In genomic region chr11:92227233-92227593, GRCh38 we compare ENCODE assay signal across 11 cellular contexts. TPM values are rescaled to one million over a fixed set of nuclear protein-coding genes. Genes with fewer than 3 reads are reported as not detected.
A peak's percentile ranks its signal among the peaks of the same experiment; 100 is the strongest.
DNase-seq lines count a peak whose midpoint lies in the region; ATAC-seq and TF ChIP-seq lines count a peak whose summit lies in the region.
"Had no signal": no experiment of that assay in that cellular context is flagged by ENCODE, and none has a peak within 500 bp of the region (broad histone marks: within the 10 kb centered on the region; RNA-seq: fewer than 3 reads in every experiment).

No MANE protein-coding gene starts in this region.

- no peaks in the 10 kb centered on the region for H3K9me2 ChIP-seq in PC-9 (ENCODE audit: insufficient read depth)

- intact Hi-C loops in PC-9 (cut with micrococcal nuclease; ENCODE audit: unreplicated experiment), result loop anchor here (5.0 to 10.0 kb wide), 3 partner anchors 155 to 658 kb away; no protein-coding TSS in a partner anchor
- intact Hi-C loops in sigmoid colon (cut with DNase I), result loop anchor here (10.0 kb wide), 1 partner anchor 658 kb away; no protein-coding TSS in a partner anchor
- intact Hi-C loops in body of pancreas (cut with DNase I), result no loop called here

- CTCF ChIA-PET in PC-9 (lab: Charles Lee), result no interaction called here

- 6 to 11% methylated on average over 12 of the region's 12 CpGs for WGBS in sigmoid colon, 2 donors
- 9 to 12% methylated on average over 12 of the region's 12 CpGs for WGBS in body of pancreas, 2 donors

- DNase-seq in GM20000 (ENCODE audit: low spot score), result peak; percentile 8
- DNase-seq in PC-9, result no peak
- DNase-seq in sigmoid colon, result no peak
- DNase-seq in activated T-cell treated with anti-CD3 and anti-CD28 coated beads, Interleukin-2, amount 50 U/mL, for 48 hours, result no peak
- DNase-seq in body of pancreas, result no peak
- DNase-seq: activated CD4-positive, alpha-beta T cell treated with anti-CD3 and anti-CD28 coated beads for 4 hours; activated naive CD8-positive, alpha-beta T cell treated with anti-CD3 and anti-CD28 coated beads, Interleukin-2, amount 10 ng/mL, durations not matched to agents 7 days and 5 days had no signal

- no peak overlapping the region for H2AFZ ChIP-seq in PC-9

- no TSS peak for BruUV-seq in PC-9 (replicated peaks; lab: Mats Ljungman, UMichigan)

- peaks cover 46% of the 10 kb centered on the region for H3K27me3 ChIP-seq in PC-9 (ENCODE audit: insufficient read depth, low read depth)
- H3K27me3 ChIP-seq in sigmoid colon, result peaks cover 10 to 93% (median 35%) of the 10 kb centered on the region in 3 donors
- no peaks in the 10 kb centered on the region for H3K27me3 ChIP-seq in body of pancreas

- H3K36me3 ChIP-seq in PC-9 (ENCODE audit: low read depth) (no peaks in the 10 kb centered on the region), sigmoid colon (no peaks in the 10 kb centered on the region), body of pancreas (replicated peaks in 1 of 2; ENCODE audit: insufficient read depth in 1 of 2, low read depth in 2 of 2) (no peaks in the 10 kb centered on the region)

- TF ChIP-seq EP300 in sigmoid colon (IDR thresholded peaks at IDR 0.05), result no peak

- no peak for ATAC-seq in GM21447 (IDR thresholded peaks at IDR 0.05; ENCODE audit: unreplicated experiment)
- no peak for ATAC-seq in body of pancreas

- POLR2A ChIA-PET in PC-9 (lab: Charles Lee; ENCODE audit: unreplicated experiment), result no interaction called here

- no peaks in the 10 kb centered on the region for H3K79me2 ChIP-seq in PC-9 (ENCODE audit: low read depth)

- no peaks in the 10 kb centered on the region for H3F3A ChIP-seq in PC-9 (ENCODE audit: insufficient read depth, low read depth)

- no peak overlapping the region for H3K27ac ChIP-seq in PC-9
- H3K27ac ChIP-seq in sigmoid colon, result peak overlapping the region in 1 of 4 donors; percentile 79
- no peak overlapping the region for H3K27ac ChIP-seq in body of pancreas
- H3K27ac ChIP-seq: HL-60, RWPE1 had no signal

- no peaks in the 10 kb centered on the region for H4K20me1 ChIP-seq in PC-9 (ENCODE audit: insufficient read depth)

- no peak for TF ChIP-seq CTCF in GM20000 (IDR thresholded peaks at IDR 0.05; ENCODE audit: extremely low read depth, missing control alignments)
- no peak for TF ChIP-seq CTCF in PC-9 (conservative IDR thresholded peaks at IDR 0.05)
- TF ChIP-seq CTCF in sigmoid colon (IDR thresholded peaks at IDR 0.05), result no peak
- no peak for TF ChIP-seq CTCF in body of pancreas (IDR thresholded peaks at IDR 0.05)

- TF ChIP-seq POLR2A in sigmoid colon (IDR thresholded peaks at IDR 0.05), result no peak
- no peak for TF ChIP-seq POLR2A in body of pancreas (IDR thresholded peaks at IDR 0.05)

- no peak overlapping the region for H3K4me3 ChIP-seq in PC-9
- H3K4me3 ChIP-seq in iPS-11a (ENCODE audit: low read depth, low read length), result peak overlapping the region; percentile 83
- H3K4me3 ChIP-seq in sigmoid colon, result peak overlapping the region; percentile 29 to 52 (median 48)
- no peak overlapping the region for H3K4me3 ChIP-seq in body of pancreas

- H3K9me3 ChIP-seq in PC-9 (ENCODE audit: insufficient read depth, low read depth) (no peaks in the 10 kb centered on the region), sigmoid colon (no peaks in the 10 kb centered on the region), body of pancreas (no peaks in the 10 kb centered on the region)

- H3K4me1 ChIP-seq in PC-9 (replicated peaks; ENCODE audit: insufficient read depth), result peaks cover 5% of the 10 kb centered on the region
- peaks cover 0 to 39% (median 37%) of the 10 kb centered on the region in 4 donors for H3K4me1 ChIP-seq in sigmoid colon
- H3K4me1 ChIP-seq in body of pancreas, result peaks cover 32% of the 10 kb centered on the region

- H3K4me2 ChIP-seq in PC-9, result 0 out of 2 replicates have a peak overlapping the region, but pooled peaks have one; percentile 92

RNA-seq across cellular contexts. Expression of gene FAT3, which starts 2.6 kb away (rescaled TPM):
- total RNA-seq in PC-9 (2021) (3.4 and 7.6 TPM in 2 replicates), sigmoid colon (1 to 10 TPM; 1.2 to 2.9 (median 2.0) TPM), body of pancreas (under 1 TPM; 0.26 to 0.66 TPM)
- polyA plus RNA-seq in sigmoid colon, result under 1 TPM in 1 of 3 donors, not detected in 2; 0.23 TPM
- total RNA-seq: activated naive CD8-positive, alpha-beta T cell treated with anti-CD3 and anti-CD28 coated beads, Interleukin-2, amount 10 ng/mL, durations not matched to agents 7 days and 5 days had no signal

Comparison
In these comparisons a context has a peak if more than half of its experiments do, and no peak if none do; other contexts are left out.
1. H3K4me3 ChIP-seq: peak in iPS-11a (single experiment) and sigmoid colon (4 of 4); none in PC-9 (single experiment) and body of pancreas (0 of 2).